Comparison of ENCODE assay signal across 20 cellular contexts in genomic region chr11:71934213-71934612, GRCh38. TPM values are rescaled to one million over a fixed set of nuclear protein-coding genes. Genes with fewer than 3 reads are reported as not detected.
DNase-seq lines count a peak whose midpoint lies in the region; ATAC-seq, FAIRE-seq and TF ChIP-seq lines count a peak whose summit lies in the region.
"Had no signal": no experiment of that assay in that cellular context is flagged by ENCODE, and none has a peak within 500 bp of the region (broad histone marks: within the 10 kb centered on the region; RNA-seq: fewer than 3 reads in every experiment).

No MANE protein-coding gene starts in this region.

- CTCF ChIA-PET in CD8-positive, alpha-beta T cell (lab: Charles Lee): no interaction called here
- CTCF ChIA-PET in naive thymus-derived CD4-positive, alpha-beta T cell (lab: Charles Lee): no interaction called here

- TF ChIP-seq CTCF in CD8-positive, alpha-beta T cell (IDR thresholded peaks at IDR 0.05): no peak
- 0 out of 2 replicates have a peak, but pooled peaks have one; percentile 14 for TF ChIP-seq CTCF in GM12875 (IDR thresholded peaks at IDR 0.05; ENCODE audit: borderline replicate concordance, insufficient read depth, low read depth, low read length)
- no peak for TF ChIP-seq CTCF in VCaP (conservative IDR thresholded peaks at IDR 0.05)

- POLR2A ChIA-PET in CD8-positive, alpha-beta T cell (lab: Charles Lee): interaction anchor here (1.1 kb wide), 1 partner anchor 11 kb away, joined by 3 read pairs; no protein-coding TSS in a partner anchor
- POLR2A ChIA-PET in naive thymus-derived CD4-positive, alpha-beta T cell (lab: Charles Lee): no interaction called here

- H3K36me3 Mint-ChIP-seq in CD8-positive, alpha-beta T cell: peaks cover 18% of the 10 kb centered on the region
- peaks cover under 1 to 8% (median 7%) of the 10 kb centered on the region in 5 donors for H3K36me3 Mint-ChIP-seq in naive thymus-derived CD4-positive, alpha-beta T cell

- H3K9me3 ChIP-seq in CD8-positive, alpha-beta T cell (ENCODE audit: low read length): no peaks in the 10 kb centered on the region
- H3K9me3 ChIP-seq in naive thymus-derived CD4-positive, alpha-beta T cell (ENCODE audit: control insufficient read depth in 2 of 3, low read length in 3 of 3): no peaks in the 10 kb centered on the region
- H3K9me3 ChIP-seq: prostate gland, tibial nerve had no signal

- H3K27me3 ChIP-seq in CD8-positive, alpha-beta T cell (ENCODE audit: insufficient read depth, low read length): no peaks in the 10 kb centered on the region
- H3K27me3 ChIP-seq in naive thymus-derived CD4-positive, alpha-beta T cell (ENCODE audit: control insufficient read depth in 2 of 2, insufficient read depth in 2 of 2, low read length in 2 of 2): no peaks in the 10 kb centered on the region
- H3K27me3 ChIP-seq: hepatocyte, tibial nerve had no signal

- peaks cover 13% of the 10 kb centered on the region for H3K4me1 ChIP-seq in CD8-positive, alpha-beta T cell (ENCODE audit: insufficient read depth, low read length)
- peaks cover 10 to 12% of the 10 kb centered on the region in 2 donors for H3K4me1 ChIP-seq in naive thymus-derived CD4-positive, alpha-beta T cell (ENCODE audit: control insufficient read depth in 2 of 2, insufficient read depth in 2 of 2, low read length in 2 of 2)

- no peak overlapping the region for H3K27ac ChIP-seq in CD8-positive, alpha-beta T cell (ENCODE audit: low read depth, low read length)
- H3K27ac ChIP-seq in VCaP: peak overlapping the region; percentile 31; the same call in 1 of the 2 replicates
- H3K27ac ChIP-seq in naive thymus-derived CD4-positive, alpha-beta T cell (ENCODE audit: low read depth, low read length): no peak overlapping the region
- H3K27ac ChIP-seq: hepatocyte, prostate gland, tibial nerve had no signal

- H3K27me3 Mint-ChIP-seq in CD8-positive, alpha-beta T cell (ENCODE audit: low read depth): no peaks in the 10 kb centered on the region
- H3K27me3 Mint-ChIP-seq in naive thymus-derived CD4-positive, alpha-beta T cell: no peaks in the 10 kb centered on the region

- H3K4me1 Mint-ChIP-seq in CD8-positive, alpha-beta T cell (ENCODE audit: low read depth): peaks cover 48% of the 10 kb centered on the region
- H3K4me1 Mint-ChIP-seq in naive thymus-derived CD4-positive, alpha-beta T cell: peaks cover 25 to 56% (median 45%) of the 10 kb centered on the region in 7 donors

- FAIRE-seq in frontal cortex (lab: Jason Lieb, UNC): no peak
- FAIRE-seq: colon had no signal

- ATAC-seq in CD8-positive, alpha-beta T cell: peak; percentile 80
- ATAC-seq in naive thymus-derived CD4-positive, alpha-beta T cell: peak; percentile 59
- ATAC-seq: left cardiac atrium had no signal

- H3K36me3 ChIP-seq in CD8-positive, alpha-beta T cell (ENCODE audit: insufficient read depth, low read length): no peaks in the 10 kb centered on the region
- H3K36me3 ChIP-seq in naive thymus-derived CD4-positive, alpha-beta T cell (ENCODE audit: control insufficient read depth in 2 of 3, insufficient read depth in 3 of 3, low read length in 3 of 3): peaks cover 0 to under 1% (median 0%) of the 10 kb centered on the region in 3 experiments
- H3K36me3 ChIP-seq: prostate gland, tibial nerve had no signal

- intact Hi-C loops in CD8-positive, alpha-beta T cell (cut with DNase I, micrococcal nuclease): no loop called here
- intact Hi-C loops in naive thymus-derived CD4-positive, alpha-beta T cell (cut with micrococcal nuclease): no loop called here

- H3K9me3 Mint-ChIP-seq in CD8-positive, alpha-beta T cell: no peaks in the 10 kb centered on the region
- no peaks in the 10 kb centered on the region for H3K9me3 Mint-ChIP-seq in naive thymus-derived CD4-positive, alpha-beta T cell
- H3K9me3 Mint-ChIP-seq: CD14-positive monocyte had no signal

- H3K4me3 Mint-ChIP-seq in CD8-positive, alpha-beta T cell: no peak overlapping the region
- no peak overlapping the region for H3K4me3 Mint-ChIP-seq in naive thymus-derived CD4-positive, alpha-beta T cell
- H3K4me3 Mint-ChIP-seq: CD14-positive monocyte had no signal

- no peak overlapping the region for H3K4me3 ChIP-seq in CD8-positive, alpha-beta T cell (ENCODE audit: low read depth, low read length)
- no peak overlapping the region for H3K4me3 ChIP-seq in GM12875 (ENCODE audit: low read depth, low read length)
- H3K4me3 ChIP-seq in naive thymus-derived CD4-positive, alpha-beta T cell (ENCODE audit: low read length): no peak overlapping the region
- H3K4me3 ChIP-seq: hepatocyte, prostate gland, tibial nerve had no signal

- H3K27ac Mint-ChIP-seq in CD8-positive, alpha-beta T cell: peak overlapping the region; percentile 5
- peak overlapping the region in 1 of 9 donors; percentile 14 for H3K27ac Mint-ChIP-seq in naive thymus-derived CD4-positive, alpha-beta T cell

- DNase-seq in CD8-positive, alpha-beta T cell: no peak
- no peak for DNase-seq in naive thymus-derived CD4-positive, alpha-beta T cell
- DNase-seq in NCI-H2081 treated with DMSO at 0.1 percent for 48 hours (lab: John Stamatoyannopoulos, UW): no peak
- DNase-seq in frontal cortex (ENCODE audit: low spot score in 2 of 2): no peak
- DNase-seq in NCI-H226: no peak
- no peak for DNase-seq in islet precursor cell
- DNase-seq: amygdala, left cardiac atrium, NCI-H1436 treated with DMSO at 0.1 percent for 48 hours, NCI-H510A treated with DMSO at 0.1 percent for 48 hours had no signal

RNA-seq across cellular contexts. Expression of gene RNF121, which starts 5.4 kb away (rescaled TPM):
- 1 to 10 TPM; 8.5 to 9.0 TPM for total RNA-seq in CD8-positive, alpha-beta T cell
- 10 to 100 TPM; 18.2 to 37.2 (median 29.2) TPM for total RNA-seq in naive thymus-derived CD4-positive, alpha-beta T cell
- 10 to 100 TPM in 1 of 2 donors, 1 to 10 TPM in 1; 8.8 to 10.8 TPM for polyA plus RNA-seq in naive thymus-derived CD4-positive, alpha-beta T cell
- 17.9 TPM for total RNA-seq in frontal cortex

RNA-seq across cellular contexts. Expression of gene XNDC1N, which starts 5.8 kb away (rescaled TPM):
- total RNA-seq in CD8-positive, alpha-beta T cell: 10 to 100 TPM; 11.7 to 12.6 TPM
- 10 to 100 TPM; 18.8 to 27.2 (median 24.3) TPM for total RNA-seq in naive thymus-derived CD4-positive, alpha-beta T cell
- polyA plus RNA-seq in naive thymus-derived CD4-positive, alpha-beta T cell: 1 to 10 TPM; 5.0 to 8.8 TPM
- total RNA-seq in frontal cortex: 4.9 TPM

RNA-seq across cellular contexts. Expression of gene DEFB131B, which starts 56.0 kb away (rescaled TPM):
- not detected for total RNA-seq in CD8-positive, alpha-beta T cell
- total RNA-seq in naive thymus-derived CD4-positive, alpha-beta T cell: not detected
- not detected for polyA plus RNA-seq in naive thymus-derived CD4-positive, alpha-beta T cell
- not detected for total RNA-seq in frontal cortex
- total RNA-seq: G401, hepatocyte, left cardiac atrium, mucosa of gallbladder, prostate gland, tibial nerve had no signal
- polyA plus RNA-seq: CD14-positive monocyte, esophagus, hepatocyte had no signal
